ENCODE assay signal across 11 cellular contexts in genomic region chr20:29443819-29444218, GRCh38.
A peak's percentile ranks its signal among the peaks of the same experiment; 100 is the strongest.
DNase-seq lines count a peak whose midpoint lies in the region; ATAC-seq and TF ChIP-seq lines count a peak whose summit lies in the region.
"Had no signal": no experiment of that assay in that cellular context is flagged by ENCODE, and none has a peak within 500 bp of the region (broad histone marks: within the 10 kb centered on the region; RNA-seq: fewer than 3 reads in every experiment).

No MANE protein-coding gene starts in this region.

- H4K20me1 ChIP-seq in OCI-LY7 (ENCODE audit: insufficient read depth, low read length): no peaks in the 10 kb centered on the region

- no peak overlapping the region for H3K4me2 ChIP-seq in OCI-LY7 (ENCODE audit: low read length)
- H3K4me2 ChIP-seq in mesendoderm (ENCODE audit: low read length): no peak overlapping the region

- H3K36me3 ChIP-seq in OCI-LY7 (ENCODE audit: insufficient read depth, low read length): no peaks in the 10 kb centered on the region
- no peaks in the 10 kb centered on the region for H3K36me3 ChIP-seq in mesendoderm (ENCODE audit: control insufficient read depth, insufficient read depth, low read length)
- H3K36me3 ChIP-seq: upper lobe of right lung had no signal

- no peak overlapping the region for H3K18ac ChIP-seq in mesendoderm (ENCODE audit: low read length)

- peak; percentile 39 for DNase-seq in stimulated activated CD4-positive, alpha-beta T cell treated with anti-CD3 and anti-CD28 coated beads, Interleukin-1b, Interleukin-23, amount 100 ng/mL, for 48 hours
- DNase-seq in stimulated activated CD4-positive, alpha-beta T cell treated with anti-CD3 and anti-CD28 coated beads, Interleukin-2, amount 100 ng/mL, for 48 hours: no peak
- DNase-seq in OCI-LY7 (ENCODE audit: low spot score) (peak; percentile 4), superior temporal gyrus (ENCODE audit: extremely low spot score) (peak; percentile 11), mesendoderm (no peak), pons (ENCODE audit: low spot score) (no peak)
- DNase-seq: GDM1, upper lobe of right lung had no signal

- WGBS in mesendoderm (ENCODE audit: extremely low coverage, insufficient coverage, low lambda C conversion rate): no CpG with 5 or more reads among the region's 3 CpGs

- no peak overlapping the region for H2AK5ac ChIP-seq in mesendoderm (ENCODE audit: low read length)

- CTCF ChIA-PET in OCI-LY7 (lab: Charles Lee; ENCODE audit: unreplicated experiment): no interaction called here

- H3K79me2 ChIP-seq in OCI-LY7 (ENCODE audit: insufficient read depth, low read depth, low read length): no peaks in the 10 kb centered on the region
- H3K79me2 ChIP-seq in mesendoderm (ENCODE audit: control insufficient read depth, insufficient read depth, low read length): no peaks in the 10 kb centered on the region

- H4K8ac ChIP-seq in mesendoderm (ENCODE audit: low read depth, low read length): no peak overlapping the region

- no peaks in the 10 kb centered on the region for H3K27me3 ChIP-seq in mesendoderm (ENCODE audit: insufficient read depth, low read length, poor library complexity)

- H2AFZ ChIP-seq in OCI-LY7 (ENCODE audit: low read length): 0 out of 2 replicates have a peak overlapping the region, but pooled peaks have one; percentile 5

- no peak overlapping the region for H3K4ac ChIP-seq in mesendoderm (ENCODE audit: low read depth, low read length)

- H3K4me3 ChIP-seq in OCI-LY7 (ENCODE audit: low read depth, low read length, poor library complexity, severe bottlenecking): no peak overlapping the region
- no peak overlapping the region for H3K4me3 ChIP-seq in mesendoderm (ENCODE audit: low read length)
- H3K4me3 ChIP-seq: upper lobe of right lung had no signal

- H2BK5ac ChIP-seq in mesendoderm (ENCODE audit: low read length): no peak overlapping the region

- no peak overlapping the region for H4K5ac ChIP-seq in mesendoderm (ENCODE audit: low read length)

- H3K9me2 ChIP-seq in OCI-LY7 (ENCODE audit: insufficient read depth, low read length): no peaks in the 10 kb centered on the region

- H3K56ac ChIP-seq in mesendoderm (ENCODE audit: low read length): no peak overlapping the region

- no peak for TF ChIP-seq CTCF in OCI-LY7 (conservative IDR thresholded peaks at IDR 0.05; ENCODE audit: low read length)

- H3K9ac ChIP-seq in mesendoderm (ENCODE audit: low read length): no peak overlapping the region

- ATAC-seq in HG02763 (IDR thresholded peaks at IDR 0.05; ENCODE audit: unreplicated experiment): peak; percentile 66
- ATAC-seq in HG02973 (IDR thresholded peaks at IDR 0.05; ENCODE audit: unreplicated experiment): no peak
- ATAC-seq: Right ventricle myocardium inferior had no signal

- BruUV-seq in OCI-LY7 (replicated peaks; lab: Mats Ljungman, UMichigan): no TSS peak

- H2BK120ac ChIP-seq in mesendoderm (ENCODE audit: low read depth, low read length): no peak overlapping the region

- POLR2A ChIA-PET in OCI-LY7 (lab: Charles Lee): no interaction called here

- no peaks in the 10 kb centered on the region for H3K79me1 ChIP-seq in mesendoderm (ENCODE audit: low read length)

- H3K4me1 ChIP-seq in OCI-LY7 (ENCODE audit: insufficient read depth, low read length, poor library complexity, severe bottlenecking): no peaks in the 10 kb centered on the region
- H3K4me1 ChIP-seq in mesendoderm (ENCODE audit: control insufficient read depth, low read depth, low read length): no peaks in the 10 kb centered on the region
- H3K4me1 ChIP-seq: upper lobe of right lung had no signal

- H3K9me3 ChIP-seq in OCI-LY7 (ENCODE audit: low read length): no peaks in the 10 kb centered on the region
- H3K9me3 ChIP-seq: upper lobe of right lung had no signal

- no peak overlapping the region for H3K23ac ChIP-seq in mesendoderm (ENCODE audit: low read length)

- no peak overlapping the region for H2BK15ac ChIP-seq in mesendoderm (replicated peaks; ENCODE audit: low read depth)

- intact Hi-C loops in OCI-LY7 (cut with micrococcal nuclease; ENCODE audit: unreplicated experiment): no loop called here

- H3K27ac ChIP-seq in OCI-LY7 (ENCODE audit: low read depth, low read length, poor library complexity, severe bottlenecking): no peak overlapping the region
- H3K27ac ChIP-seq in mesendoderm (ENCODE audit: low read depth, low read length): no peak overlapping the region
- H3K27ac ChIP-seq: upper lobe of right lung had no signal

Comparison
In these comparisons a context has a peak if more than half of its experiments do, and no peak if none do; other contexts are left out.
1. DNase-seq: peak in stimulated activated CD4-positive, alpha-beta T cell treated with anti-CD3 and anti-CD28 coated beads, Interleukin-1b, Interleukin-23, amount 100 ng/mL, for 48 hours (single experiment), OCI-LY7 (single experiment) and superior temporal gyrus (single experiment); none in stimulated activated CD4-positive, alpha-beta T cell treated with anti-CD3 and anti-CD28 coated beads, Interleukin-2, amount 100 ng/mL, for 48 hours (0 of 2), mesendoderm (single experiment) and pons (single experiment).